10 cellular contexts compared by ENCODE assay signal in genomic region chr13:80084086-80084676, GRCh38.
A peak's percentile ranks its signal among the peaks of the same experiment; 100 is the strongest.
DNase-seq lines count a peak whose midpoint lies in the region; ATAC-seq and TF ChIP-seq lines count a peak whose summit lies in the region.
"Had no signal": no experiment of that assay in that cellular context is flagged by ENCODE, and none has a peak within 500 bp of the region (broad histone marks: within the 10 kb centered on the region; RNA-seq: fewer than 3 reads in every experiment).

No MANE protein-coding gene starts in this region.

- ATAC-seq in HG02678 (IDR thresholded peaks at IDR 0.05; ENCODE audit: unreplicated experiment) = no peak
- no peak for ATAC-seq in HG02759 (IDR thresholded peaks at IDR 0.05; ENCODE audit: unreplicated experiment)
- ATAC-seq in GM18517 (IDR thresholded peaks at IDR 0.05; ENCODE audit: unreplicated experiment) = no peak

- H3K9me3 ChIP-seq in HUES64 (ENCODE audit: insufficient read depth, low read depth, low read length) = no peaks in the 10 kb centered on the region

- no peaks in the 10 kb centered on the region for H3K36me3 ChIP-seq in HUES64 (ENCODE audit: insufficient read depth, low read length)

- peak overlapping the region; percentile 22; the same call in 1 of the 2 replicates for H3K9ac ChIP-seq in HUES64 (ENCODE audit: low read depth, low read length)

- H3K27me3 ChIP-seq in HUES64 (ENCODE audit: insufficient read depth, low read length) = no peaks in the 10 kb centered on the region

- peak overlapping the region; percentile 45; the same call in 1 of the 2 replicates for H3K27ac ChIP-seq in HUES64 (ENCODE audit: low read depth, low read length)

- 58% methylated on average over 1 of the region's 2 CpGs for WGBS in HUES64

- no peak for TF ChIP-seq CTCF in astrocyte of the cerebellum (IDR thresholded peaks at IDR 0.05; ENCODE audit: low read depth, low read length, missing control alignments)

- peak; percentile 40 for DNase-seq in ACHN
- peak; percentile 98 for DNase-seq in astrocyte of the cerebellum (ENCODE audit: low read depth)
- DNase-seq in iris pigment epithelial cell (ENCODE audit: low read depth) = peak; percentile 98
- no peak for DNase-seq in NK-92 (lab: John Stamatoyannopoulos, UW; ENCODE audit: unreplicated experiment)
- DNase-seq: activated CD8-positive, alpha-beta memory T cell treated with anti-CD3 and anti-CD28 coated beads for 24 hours; Calu3 had no signal

- in situ Hi-C loops in ACHN (cut with HindIII; ENCODE audit: low pct_ligation_motif_present, low pct_unique_long_range_greater_than_20kb, low sequenced_read_pairs) (no loop called here), astrocyte of the cerebellum (cut with HindIII; ENCODE audit: low sequenced_read_pairs) (no loop called here)

- no peak overlapping the region for H3K4me3 ChIP-seq in HUES64 (ENCODE audit: low read length)
- no peak overlapping the region for H3K4me3 ChIP-seq in astrocyte of the cerebellum (ENCODE audit: low read depth, low read length)

- peaks cover 38% of the 10 kb centered on the region for H3K4me1 ChIP-seq in HUES64 (ENCODE audit: insufficient read depth, low read length)
